Comparison of ENCODE assay signal across 26 cellular contexts in the genomic region with DNA sequence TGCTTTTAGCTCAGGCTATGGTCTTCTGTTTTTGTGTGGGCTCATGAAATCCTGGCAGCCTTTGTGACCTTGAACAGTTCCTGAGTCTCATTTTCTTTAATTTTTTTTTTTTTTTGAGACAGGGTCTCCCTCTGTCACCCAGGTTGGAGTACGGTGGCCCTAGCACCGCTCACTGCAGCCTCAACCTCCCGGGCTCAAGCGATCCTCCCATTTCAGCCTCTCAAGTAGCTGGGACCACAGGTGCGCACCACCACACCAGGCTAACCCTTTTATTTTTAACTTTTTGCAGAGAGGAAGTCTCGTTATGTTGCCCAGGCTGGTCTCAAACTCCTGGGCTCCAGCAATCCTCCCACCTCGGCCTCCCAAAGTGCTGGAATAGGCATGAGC. TPM values are rescaled to one million over a fixed set of nuclear protein-coding genes. Genes with fewer than 3 reads are reported as not detected.
"Had no signal": no experiment of that assay in that cellular context is flagged by ENCODE, and none has a peak within 500 bp of the region (broad histone marks: within the 10 kb centered on the region; RNA-seq: fewer than 3 reads in every experiment).

No MANE protein-coding gene starts in this region.

- H3K9me3 ChIP-seq: stomach, suprapubic skin, testis, thoracic aorta, thyroid gland, tibial artery, tibial nerve, transverse colon, upper lobe of left lung, upper lobe of right lung, uterus, vagina had no signal

- H3K36me3 ChIP-seq: thoracic aorta, transverse colon, upper lobe of right lung, uterus, vagina had no signal

- H3K27ac ChIP-seq: stomach, suprapubic skin, testis, thoracic aorta, thyroid gland, tibial artery, tibial nerve, transverse colon, upper lobe of left lung, upper lobe of right lung, uterus, vagina had no signal

- H3K4me3 ChIP-seq: stomach, suprapubic skin, testis, thoracic aorta, thyroid gland, tibial artery, tibial nerve, transverse colon, upper lobe of left lung, upper lobe of right lung, uterus, vagina had no signal

- H3K4me1 ChIP-seq: stomach, suprapubic skin, thyroid gland, tibial artery, transverse colon, upper lobe of left lung, upper lobe of right lung, uterus, vagina had no signal

- ATAC-seq: stimulated activated effector memory CD8-positive, alpha-beta T cell treated with anti-CD3 and anti-CD28 coated beads, Interleukin-12 subunit alpha, Interleukin-12 subunit beta, amount 100 ng/mL, for 72 hours; stimulated activated memory B cell treated with anti-CD40 and anti-IgM and Interleukin-4, amounts not matched to agents 10 μg/mL and 1 μg/mL and 100 μg/mL, for 72 hours; stimulated activated naive B cell treated with anti-CD40 and anti-IgM and Interleukin-4, amounts not matched to agents 10 μg/mL and 1 μg/mL and 100 μg/mL, for 72 hours; stimulated activated naive CD8-positive, alpha-beta T cell treated with anti-CD3 and anti-CD28 coated beads, Interleukin-15, amount 100 ng/mL, for 72 hours; stimulated activated naive CD8-positive, alpha-beta T cell treated with anti-CD3 and anti-CD28 coated beads, Interleukin-15, Interleukin-2, amounts not matched to agents 100 U/mL and 50 U/mL, for 24 hours; upper lobe of right lung had no signal

- DNase-seq: stimulated activated CD4-positive, alpha-beta T cell treated with anti-CD3 and anti-CD28 coated beads, Interleukin-2, amount 100 ng/mL, for 48 hours; stimulated activated CD4-positive, alpha-beta T cell treated with anti-CD3 and anti-CD28 coated beads, Interleukin-4, amount 100 ng/mL, for 1 hour; stimulated activated CD4-positive, alpha-beta T cell treated with anti-CD3 and anti-CD28 coated beads, Interleukin-4, amount 100 ng/mL, for 24 hours; stimulated activated CD4-positive, alpha-beta T cell treated with anti-CD3 and anti-CD28 coated beads, Interleukin-4, amount 100 ng/mL, for 4 hours; stimulated activated CD8-positive, alpha-beta memory T cell treated with anti-CD3 and anti-CD28 coated beads, Interleukin-4, amount 100 ng/mL, for 48 hours; stimulated activated naive B cell treated with anti-CD40 and anti-IgM and Interleukin-4, amounts not matched to agents 10 μg/mL and 1 μg/mL and 100 μg/mL, for 72 hours; stimulated activated naive CD4-positive, alpha-beta T cell; stimulated activated naive CD4-positive, alpha-beta T cell treated with Interleukin-2 at 50 U/mL for 16 hours; stimulated activated naive CD8-positive, alpha-beta T cell treated with anti-CD3 and anti-CD28 coated beads, Interleukin-15, amount 100 ng/mL, for 72 hours; stimulated activated naive CD8-positive, alpha-beta T cell treated with anti-CD3 and anti-CD28 coated beads, Interleukin-15, Interleukin-2, amounts not matched to agents 100 U/mL and 50 U/mL, for 24 hours; stomach; thyroid gland; tibial artery; transverse colon; trophoblast cell; upper lobe of left lung; upper lobe of right lung; uterus had no signal

- H3K27me3 ChIP-seq: stomach, suprapubic skin, testis, thyroid gland, tibial artery, tibial nerve, transverse colon, upper lobe of left lung, upper lobe of right lung, uterus, vagina had no signal

RNA-seq across cellular contexts. Expression of gene SLC7A10, which starts 15.8 kb away (rescaled TPM):
- total RNA-seq: thoracic aorta, ureter, uterus had no signal
